8 cellular contexts compared by ENCODE assay signal in genomic region chr7:76380623-76380966, GRCh38.
A peak's percentile ranks its signal among the peaks of the same experiment; 100 is the strongest.
DNase-seq lines count a peak whose midpoint lies in the region; ATAC-seq and TF ChIP-seq lines count a peak whose summit lies in the region.

No MANE protein-coding gene starts in this region.

- H3K9me3 Mint-ChIP-seq in dendritic cell treated with granulocyte-macrophage colony-stimulating factor and Interleukin-4, amounts not matched to agents 40 ng/mL and 50 ng/mL, for 4 days: no peaks in the 10 kb centered on the region
- no peaks in the 10 kb centered on the region for H3K9me3 Mint-ChIP-seq in nephron

- DNase-seq in AG04449 (ENCODE audit: low read depth, low spot score) (no peak), LNCaP clone FGC (ENCODE audit: low read depth) (no peak), AML-193 (lab: John Stamatoyannopoulos, UW) (no peak), iPS-NIHi7 (ENCODE audit: extremely low spot score) (no peak)
- no peak for DNase-seq in stimulated activated CD4-positive, alpha-beta T cell treated with anti-CD3 and anti-CD28 coated beads, Interleukin-2, amount 100 ng/mL, for 48 hours

- H3K27me3 Mint-ChIP-seq in dendritic cell treated with granulocyte-macrophage colony-stimulating factor and Interleukin-4, amounts not matched to agents 40 ng/mL and 50 ng/mL, for 4 days: no peaks in the 10 kb centered on the region
- H3K27me3 Mint-ChIP-seq in nephron (ENCODE audit: low read depth): peaks cover 4% of the 10 kb centered on the region

- ATAC-seq in GM21526 (IDR thresholded peaks at IDR 0.05; ENCODE audit: low FRiP score, unreplicated experiment): no peak

- peaks cover 28% of the 10 kb centered on the region for H3K4me1 Mint-ChIP-seq in dendritic cell treated with granulocyte-macrophage colony-stimulating factor and Interleukin-4, amounts not matched to agents 40 ng/mL and 50 ng/mL, for 4 days (ENCODE audit: low read depth)
- peaks cover 14% of the 10 kb centered on the region for H3K4me1 Mint-ChIP-seq in nephron

- CTCF ChIA-PET in AG04449 (lab: Yijun Ruan, JAX): no interaction called here

- POLR2A ChIA-PET in AG04449 (lab: Yijun Ruan, JAX): interaction anchor here (0.6 kb wide), 1 partner anchor 74 kb away, joined by 3 read pairs; no protein-coding TSS in a partner anchor

- H3K27ac Mint-ChIP-seq in dendritic cell treated with granulocyte-macrophage colony-stimulating factor and Interleukin-4, amounts not matched to agents 40 ng/mL and 50 ng/mL, for 4 days: peak overlapping the region; percentile 82
- H3K27ac Mint-ChIP-seq in nephron: peak overlapping the region; percentile 84 to 92 (median 89)

- H3K36me3 Mint-ChIP-seq in dendritic cell treated with granulocyte-macrophage colony-stimulating factor and Interleukin-4, amounts not matched to agents 40 ng/mL and 50 ng/mL, for 4 days (ENCODE audit: low read depth): no peaks in the 10 kb centered on the region
- no peaks in the 10 kb centered on the region for H3K36me3 Mint-ChIP-seq in nephron (ENCODE audit: low read depth)

- no peak overlapping the region for H3K4me3 Mint-ChIP-seq in dendritic cell treated with granulocyte-macrophage colony-stimulating factor and Interleukin-4, amounts not matched to agents 40 ng/mL and 50 ng/mL, for 4 days
- peak overlapping the region; percentile 79 to 87 (median 84) for H3K4me3 Mint-ChIP-seq in nephron

- H3K4me3 ChIP-seq in AG04449 (ENCODE audit: low read depth, low read length) (peak overlapping the region; percentile 43), LNCaP clone FGC (ENCODE audit: low read depth, low read length) (peak overlapping the region; percentile 41)

- TF ChIP-seq CTCF in AG04449 (IDR thresholded peaks at IDR 0.05; ENCODE audit: insufficient read depth, low read length, missing control alignments) (no peak), LNCaP clone FGC (IDR thresholded peaks at IDR 0.05; ENCODE audit: control insufficient read depth, extremely low read depth, insufficient read depth) (no peak), nephron (IDR thresholded peaks at IDR 0.05; ENCODE audit: unreplicated experiment in 3 of 3) (no peak)

- intact Hi-C loops in dendritic cell treated with granulocyte-macrophage colony-stimulating factor and Interleukin-4, amounts not matched to agents 40 ng/mL and 50 ng/mL, for 4 days (cut with micrococcal nuclease): no loop called here
